In the genomic region with DNA sequence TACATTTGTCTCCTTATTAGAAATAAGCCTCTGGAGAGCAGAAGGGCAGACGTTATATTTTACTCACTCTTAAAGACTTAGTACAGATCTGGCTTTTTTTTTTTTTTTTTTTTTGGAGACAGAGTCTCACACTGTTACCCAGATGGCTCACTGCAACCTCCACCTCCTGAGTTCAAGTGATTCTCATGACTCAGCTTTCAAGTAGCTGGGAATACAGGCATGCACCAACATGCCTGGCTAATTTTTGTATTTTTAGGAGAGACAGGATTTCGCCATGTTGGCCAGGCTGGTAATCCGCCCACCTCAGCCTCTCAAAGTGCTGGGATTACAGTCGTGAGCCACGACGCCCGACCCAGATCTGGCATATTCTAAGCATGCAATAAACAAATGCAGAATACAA, we compare ENCODE assay signal across 11 cellular contexts. TPM values are rescaled to one million over a fixed set of nuclear protein-coding genes. Genes with fewer than 3 reads are reported as not detected.
DNase-seq lines count a peak whose midpoint lies in the region; ATAC-seq and TF ChIP-seq lines count a peak whose summit lies in the region.
"Had no signal": no experiment of that assay in that cellular context is flagged by ENCODE, and none has a peak within 500 bp of the region (broad histone marks: within the 10 kb centered on the region; RNA-seq: fewer than 3 reads in every experiment).

No MANE protein-coding gene starts in this region.

- no peak overlapping the region for H3K27ac Mint-ChIP-seq in naive thymus-derived CD8-positive, alpha-beta T cell

- ATAC-seq in upper lobe of right lung (peak; percentile 75), GM21737 (IDR thresholded peaks at IDR 0.05; ENCODE audit: unreplicated experiment) (no peak)
- ATAC-seq in naive thymus-derived CD8-positive, alpha-beta T cell = no peak
- ATAC-seq: gastrocnemius medialis; stimulated activated naive CD8-positive, alpha-beta T cell treated with anti-CD3 and anti-CD28 coated beads, Interleukin-15, Interleukin-2, amounts not matched to agents 100 U/mL and 50 U/mL, for 24 hours had no signal

- H3K36me3 ChIP-seq in fibroblast of lung (ENCODE audit: control insufficient read depth, insufficient read depth, low read length) (no peaks in the 10 kb centered on the region), upper lobe of right lung (no peaks in the 10 kb centered on the region)
- H3K36me3 ChIP-seq: BE2C, gastrocnemius medialis had no signal

- H3K79me2 ChIP-seq in fibroblast of lung (ENCODE audit: control insufficient read depth, insufficient read depth, low read length) = no peaks in the 10 kb centered on the region

- H3K9me3 Mint-ChIP-seq in naive thymus-derived CD8-positive, alpha-beta T cell = peaks cover 0 to under 1% (median 0%) of the 10 kb centered on the region in 9 donors

- no peak for TF ChIP-seq CTCF in RWPE1 (conservative IDR thresholded peaks at IDR 0.05; ENCODE audit: low read depth)
- no peak for TF ChIP-seq CTCF in fibroblast of lung (conservative IDR thresholded peaks at IDR 0.05 in 1 of 2, IDR thresholded peaks at IDR 0.05 in 1 of 2; ENCODE audit: low read depth in 1 of 2, low read length in 2 of 2)
- no peak for TF ChIP-seq CTCF in upper lobe of right lung (IDR thresholded peaks at IDR 0.05)

- H3K4me3 Mint-ChIP-seq in naive thymus-derived CD8-positive, alpha-beta T cell = no peak overlapping the region

- H4K20me1 ChIP-seq in fibroblast of lung (ENCODE audit: control insufficient read depth, extremely low read depth, insufficient read depth, low read length) = no peaks in the 10 kb centered on the region

- DNase-seq in NCI-H748 (lab: John Stamatoyannopoulos, UW; ENCODE audit: unreplicated experiment) (peak; percentile 55), NCI-H748 treated with DMSO at 0.1 percent for 48 hours (lab: John Stamatoyannopoulos, UW) (no peak), RWPE1 (ENCODE audit: low spot score) (peak; percentile 21), fibroblast of lung (ENCODE audit: low read depth in 2 of 2) (peak; percentile 86 to 92), upper lobe of right lung (no peak)
- DNase-seq in naive thymus-derived CD8-positive, alpha-beta T cell = no peak
- DNase-seq in effector CD8-positive, alpha-beta T cell (lab: John Stamatoyannopoulos, UW) = no peak
- DNase-seq: BE2C; gastrocnemius medialis; stimulated activated naive CD8-positive, alpha-beta T cell treated with anti-CD3 and anti-CD28 coated beads, Interleukin-15, Interleukin-2, amounts not matched to agents 100 U/mL and 50 U/mL, for 24 hours had no signal

- peaks cover 5 to 11% (median 10%) of the 10 kb centered on the region in 4 donors for H3K4me1 Mint-ChIP-seq in naive thymus-derived CD8-positive, alpha-beta T cell

- H3K4me1 ChIP-seq in fibroblast of lung (ENCODE audit: control insufficient read depth, extremely low read depth, insufficient read depth, low read length) (peaks cover 6% of the 10 kb centered on the region), upper lobe of right lung (no peaks in the 10 kb centered on the region)
- H3K4me1 ChIP-seq: BE2C, gastrocnemius medialis had no signal

- intact Hi-C loops in upper lobe of right lung (cut with DNase I) = no loop called here

- H3K9me3 ChIP-seq in fibroblast of lung (ENCODE audit: control insufficient read depth, insufficient read depth, low read depth, low read length) = no peaks in the 10 kb centered on the region
- no peaks in the 10 kb centered on the region for H3K9me3 ChIP-seq in upper lobe of right lung
- H3K9me3 ChIP-seq: BE2C, gastrocnemius medialis had no signal

- CTCF ChIA-PET in RWPE1 (lab: Yijun Ruan, JAX) = no interaction called here

- H3K27me3 ChIP-seq in fibroblast of lung (ENCODE audit: control insufficient read depth, insufficient read depth, low read length) = no peaks in the 10 kb centered on the region
- no peaks in the 10 kb centered on the region for H3K27me3 ChIP-seq in upper lobe of right lung
- H3K27me3 ChIP-seq: BE2C, gastrocnemius medialis had no signal

- H3K4me2 ChIP-seq in fibroblast of lung (ENCODE audit: extremely low read depth, insufficient read depth, low read length) = no peak overlapping the region

- H2AFZ ChIP-seq in fibroblast of lung (ENCODE audit: low read length) = no peak overlapping the region

- H3K9ac ChIP-seq in fibroblast of lung (ENCODE audit: insufficient read depth, low read length) = no peak overlapping the region

- H3K27ac ChIP-seq in RWPE1 (peak overlapping the region; percentile 84), fibroblast of lung (ENCODE audit: insufficient read depth, low read length) (peak overlapping the region; percentile 42), upper lobe of right lung (no peak overlapping the region)
- H3K27ac ChIP-seq: gastrocnemius medialis had no signal

- no peaks in the 10 kb centered on the region for H3K36me3 Mint-ChIP-seq in naive thymus-derived CD8-positive, alpha-beta T cell

- peaks cover 0 to 6% (median 0%) of the 10 kb centered on the region in 5 donors for H3K27me3 Mint-ChIP-seq in naive thymus-derived CD8-positive, alpha-beta T cell

- no peak overlapping the region for H3K4me3 ChIP-seq in fibroblast of lung (replicated peaks in 1 of 4; ENCODE audit: control extremely low read depth in 1 of 4, insufficient read depth in 1 of 4, low read depth in 3 of 4, low read length in 4 of 4)
- no peak overlapping the region for H3K4me3 ChIP-seq in upper lobe of right lung
- H3K4me3 ChIP-seq: gastrocnemius medialis had no signal

- POLR2A ChIA-PET in RWPE1 (lab: Yijun Ruan, JAX; ENCODE audit: low non-redundant PET) = no interaction called here
- POLR2A ChIA-PET in naive thymus-derived CD8-positive, alpha-beta T cell (lab: Charles Lee) = no interaction called here

RNA-seq across cellular contexts. Expression of a gene that starts 36.4 kb away (rescaled TPM):
- total RNA-seq in fibroblast of lung (16.9 and 43.6 TPM in 2 replicates), upper lobe of right lung (64.4 TPM)
- 34.4 and 52.5 TPM in 2 replicates for polyA plus RNA-seq in fibroblast of lung
- polyA plus RNA-seq in fibroblast of lung (2012) = 15.8 and 28.3 TPM in 2 replicates
- 33.2 and 54.0 TPM in 2 replicates for polyA minus RNA-seq in fibroblast of lung (ENCODE audit: low replicate concordance)
- total RNA-seq in naive thymus-derived CD8-positive, alpha-beta T cell = 1 to 10 TPM; 5.9 to 6.2 TPM
- polyA plus RNA-seq in naive thymus-derived CD8-positive, alpha-beta T cell = 10 to 100 TPM in 1 of 3 donors, 1 to 10 TPM in 2; 7.1 to 10.1 (median 9.3) TPM

RNA-seq across cellular contexts. Expression of a gene that starts 52.7 kb away (rescaled TPM):
- 53.7 and 55.7 TPM in 2 replicates for total RNA-seq in fibroblast of lung
- 26.5 and 51.4 TPM in 2 replicates for polyA plus RNA-seq in fibroblast of lung
- 25.4 and 38.9 TPM in 2 replicates for polyA plus RNA-seq in fibroblast of lung (2012)
- polyA minus RNA-seq in fibroblast of lung (ENCODE audit: low replicate concordance) = 8.3 and 18.4 TPM in 2 replicates
- 33.3 TPM for total RNA-seq in upper lobe of right lung
- 10 to 100 TPM; 32.0 to 38.0 TPM for total RNA-seq in naive thymus-derived CD8-positive, alpha-beta T cell
- polyA plus RNA-seq in naive thymus-derived CD8-positive, alpha-beta T cell = 10 to 100 TPM; 44.1 to 56.6 (median 54.0) TPM

RNA-seq across cellular contexts. Expression of a gene that starts 53.0 kb away (rescaled TPM):
- 19.8 and 23.0 TPM in 2 replicates for total RNA-seq in fibroblast of lung
- polyA plus RNA-seq in fibroblast of lung = 40.1 and 40.7 TPM in 2 replicates
- 28.0 and 28.2 TPM in 2 replicates for polyA plus RNA-seq in fibroblast of lung (2012)
- 87.6 and 135 TPM in 2 replicates for polyA minus RNA-seq in fibroblast of lung (ENCODE audit: low replicate concordance)
- total RNA-seq in upper lobe of right lung = 82.7 TPM
- 10 to 100 TPM; 20.6 to 23.7 TPM for total RNA-seq in naive thymus-derived CD8-positive, alpha-beta T cell
- polyA plus RNA-seq in naive thymus-derived CD8-positive, alpha-beta T cell = 1 to 10 TPM; 5.6 to 9.4 (median 7.1) TPM

Comparison
In these comparisons a context has a peak if more than half of its experiments do, and no peak if none do; other contexts are left out.
1. DNase-seq: peak in NCI-H748 (single experiment), RWPE1 (single experiment) and fibroblast of lung (2 of 2); none in NCI-H748 treated with DMSO at 0.1 percent for 48 hours (single experiment), upper lobe of right lung (single experiment), naive thymus-derived CD8-positive, alpha-beta T cell (0 of 10) and effector CD8-positive, alpha-beta T cell (single experiment).